25 cellular contexts compared by ENCODE assay signal in genomic region chr21:25002676-25003075, GRCh38.
"Had no signal": no experiment of that assay in that cellular context is flagged by ENCODE, and none has a peak within 500 bp of the region (broad histone marks: within the 10 kb centered on the region; RNA-seq: fewer than 3 reads in every experiment).

No MANE protein-coding gene starts in this region.

- H3K36me3 ChIP-seq: WERI-Rb-1 had no signal

- ATAC-seq: activated CD8-positive, alpha-beta memory T cell treated with anti-CD3 and anti-CD28 coated beads, Interleukin-2, amount 10 ng/mL, durations not matched to agents 7 days and 5 days; activated naive CD8-positive, alpha-beta T cell treated with anti-CD3 and anti-CD28 coated beads, Interleukin-2, amount 50 U/mL, for 24 hours had no signal

- H3K27ac ChIP-seq: WERI-Rb-1 had no signal

- DNase-seq: activated CD4-positive, alpha-beta memory T cell treated with anti-CD3 and anti-CD28 coated beads, Interleukin-2, amount 10 ng/mL, durations not matched to agents 7 days and 5 days; activated CD4-positive, alpha-beta T cell treated with anti-CD3 and anti-CD28 coated beads for 1 hour; activated CD4-positive, alpha-beta T cell treated with anti-CD3 and anti-CD28 coated beads for 48 hours; activated CD4-positive, CD25-positive, alpha-beta regulatory T cell; activated CD8-positive, alpha-beta memory T cell treated with anti-CD3 and anti-CD28 coated beads for 24 hours; activated CD8-positive, alpha-beta memory T cell treated with anti-CD3 and anti-CD28 coated beads, Interleukin-2, amount 10 ng/mL, durations not matched to agents 7 days and 5 days; activated CD8-positive, alpha-beta memory T cell treated with anti-CD3 and anti-CD28 coated beads, Interleukin-2, amount 50 U/mL, for 48 hours; activated effector memory CD4-positive, alpha-beta T cell treated with Interleukin-2 at 50 U/mL for 16 hours; activated naive CD4-positive, alpha-beta T cell treated with anti-CD3 and anti-CD28 coated beads, Interleukin-2, amount 10 ng/mL, durations not matched to agents 7 days and 5 days; activated naive CD8-positive, alpha-beta T cell treated with anti-CD3 and anti-CD28 coated beads, Interleukin-2, amount 50 U/mL, for 24 hours; activated T-cell treated with anti-CD3 and anti-CD28 coated beads, Interleukin-2, amount 50 U/mL, for 48 hours; anterior cingulate cortex; caudate nucleus; Karpas-422; MV-4-11; NCI-H1092; NCI-H1436 treated with DMSO at 0.1 percent for 48 hours; NCI-H1694 treated with DMSO at 0.1 percent for 48 hours; NCI-H2029; NCI-H345; NCI-H524 treated with DMSO at 0.1 percent for 48 hours; Right ventricle myocardium superior; T1000; WERI-Rb-1 had no signal

- FAIRE-seq: bronchial epithelial cell had no signal
